In genomic region chr20:62794007-62794724, GRCh38 we compare ENCODE assay signal across 1 cellular context.
A peak's percentile ranks its signal among the peaks of the same experiment; 100 is the strongest.
TF ChIP-seq lines count a peak whose summit lies in the region.

No MANE protein-coding gene starts in this region.

TF ChIP-seq in GM12878, 131 proteins besides CTCF, POLR2A, EP300 and RAD21 (continued from another document and continues in another):
- TF ChIP-seq HSF1 (IDR thresholded peaks at IDR 0.05; ENCODE audit: low read depth, low read length) (no peak), KLF5 (IDR thresholded peaks at IDR 0.05; ENCODE audit: partially characterized antibody) (peak; percentile 55), SMAD1 (IDR thresholded peaks at IDR 0.05; ENCODE audit: low read depth, partially characterized antibody) (peak; percentile 74), POLR2AphosphoS2 (IDR thresholded peaks at IDR 0.05; ENCODE audit: low read depth, low read length) (0 out of 2 replicates have a peak, but pooled peaks have one; percentile 44), RCOR1 (conservative IDR thresholded peaks at IDR 0.05; ENCODE audit: low read depth, low read length) (no peak), CHD2 (IDR thresholded peaks at IDR 0.05; ENCODE audit: borderline replicate concordance, low read depth, low read length) (0 out of 2 replicates have a peak, but pooled peaks have one; percentile 11), BRCA1 (IDR thresholded peaks at IDR 0.05; ENCODE audit: low read depth, low read length) (no peak), ETV6 (conservative IDR thresholded peaks at IDR 0.05 in 1 of 2, IDR thresholded peaks at IDR 0.05 in 1 of 2; ENCODE audit: borderline replicate concordance in 1 of 2, low read depth in 1 of 2) (no peak), MXI1 (IDR thresholded peaks at IDR 0.05; ENCODE audit: low read depth, low read length) (no peak), TCF12 (IDR thresholded peaks at IDR 0.05; ENCODE audit: low read depth, low read length) (peak; percentile 27; the same call in 1 of the 2 replicates), ZNF274 (IDR thresholded peaks at IDR 0.05; ENCODE audit: insufficient read depth, insufficient read length) (no peak), CREB1 (IDR thresholded peaks at IDR 0.05; ENCODE audit: low read depth) (peak; percentile 54; the same call in 1 of the 2 replicates), GATAD2B (conservative IDR thresholded peaks at IDR 0.05; ENCODE audit: low read depth) (peak; percentile 48), ZNF24 (IDR thresholded peaks at IDR 0.05) (no peak), ZBED1 (IDR thresholded peaks at IDR 0.05; ENCODE audit: borderline replicate concordance) (no peak), RUNX3 (IDR thresholded peaks at IDR 0.05; ENCODE audit: low read length) (no peak; the same call in 1 of the 2 replicates), RELB (IDR thresholded peaks at IDR 0.05; ENCODE audit: low read depth) (no peak), RB1 (IDR thresholded peaks at IDR 0.05; ENCODE audit: borderline replicate concordance) (no peak), BACH1 (IDR thresholded peaks at IDR 0.05; ENCODE audit: borderline replicate concordance) (no peak), ZBTB4 (CRISPR knock-in tag; IDR thresholded peaks at IDR 0.05) (no peak), E2F4 (IDR thresholded peaks at IDR 0.05; ENCODE audit: low read depth, low read length) (no peak), SIN3A (IDR thresholded peaks at IDR 0.05; ENCODE audit: low read depth, low read length) (no peak), BCL3 (IDR thresholded peaks at IDR 0.05; ENCODE audit: borderline replicate concordance, insufficient read depth, low read depth, low read length, poor library complexity, severe bottlenecking) (no peak), E4F1 (IDR thresholded peaks at IDR 0.05; ENCODE audit: borderline replicate concordance, partially characterized antibody) (peak; percentile 69), TARDBP (IDR thresholded peaks at IDR 0.05; ENCODE audit: borderline replicate concordance) (peak; percentile 56; the same call in 1 of the 2 replicates), ZSCAN29 (IDR thresholded peaks at IDR 0.05) (no peak), SMAD5 (IDR thresholded peaks at IDR 0.05; ENCODE audit: low read depth) (no peak), SRF (IDR thresholded peaks at IDR 0.05; ENCODE audit: low read depth in 2 of 2, low read length in 2 of 2) (no peak), SMARCA5 (IDR thresholded peaks at IDR 0.05) (peak; percentile 82), IKZF1 (conservative IDR thresholded peaks at IDR 0.05) (peak; percentile 38; the same call in 1 of the 2 replicates), DPF2 (IDR thresholded peaks at IDR 0.05) (peak; percentile 9; the same call in 1 of the 2 replicates), ATF2 (IDR thresholded peaks at IDR 0.05; ENCODE audit: low read length) (no peak), ZNF217 (IDR thresholded peaks at IDR 0.05) (no peak), ZNF687 (IDR thresholded peaks at IDR 0.05) (0 out of 2 replicates have a peak, but pooled peaks have one; percentile 24), NR2F1 (conservative IDR thresholded peaks at IDR 0.05) (peak; percentile 41; the same call in 1 of the 2 replicates), CHD4 (IDR thresholded peaks at IDR 0.05) (no peak), SP1 (IDR thresholded peaks at IDR 0.05; ENCODE audit: low read depth, low read length) (peak; percentile 93), KDM1A (IDR thresholded peaks at IDR 0.05; ENCODE audit: borderline replicate concordance) (no peak), NKRF (conservative IDR thresholded peaks at IDR 0.05) (0 out of 2 replicates have a peak, but pooled peaks have one; percentile 49), TAF1 (IDR thresholded peaks at IDR 0.05; ENCODE audit: borderline replicate concordance, low read depth, low read length) (0 out of 2 replicates have a peak, but pooled peaks have one; percentile 36)
